36 cellular contexts compared by ENCODE assay signal in genomic region chr11:86194998-86195397, GRCh38.
"Had no signal": no experiment of that assay in that cellular context is flagged by ENCODE, and none has a peak within 500 bp of the region (broad histone marks: within the 10 kb centered on the region; RNA-seq: fewer than 3 reads in every experiment).

No MANE protein-coding gene starts in this region.

- H3K27me3 ChIP-seq: adrenal gland, ascending aorta, breast epithelium, esophagus muscularis mucosa, foreskin keratinocyte, gastrocnemius medialis had no signal

- H3K27me3 Mint-ChIP-seq: activated CD4-positive, alpha-beta T cell treated with anti-CD3 and anti-CD28 coated beads, Interleukin-2, amount 10 ng/mL, durations not matched to agents 24 days and 14 days; activated CD8-positive, alpha-beta memory T cell treated with anti-CD3 and anti-CD28 coated beads, Interleukin-2, amount 10 ng/mL, durations not matched to agents 7 days and 5 days; activated naive CD4-positive, alpha-beta T cell treated with anti-CD3 and anti-CD28 coated beads, Interleukin-2, amount 50 U/mL, for 24 hours; brain; central memory CD8-positive, alpha-beta T cell; effector memory CD8-positive, alpha-beta T cell; T-helper 17 cell had no signal

- H3K9me3 Mint-ChIP-seq: activated CD4-positive, alpha-beta memory T cell treated with anti-CD3 and anti-CD28 coated beads for 36 hours; activated naive CD4-positive, alpha-beta T cell treated with anti-CD3 and anti-CD28 coated beads for 36 hours; activated naive CD4-positive, alpha-beta T cell treated with anti-CD3 and anti-CD28 coated beads, Interleukin-2, amount 50 U/mL, for 24 hours; activated naive CD8-positive, alpha-beta T cell treated with anti-CD3 and anti-CD28 coated beads for 36 hours; activated naive CD8-positive, alpha-beta T cell treated with anti-CD3 and anti-CD28 coated beads, Interleukin-2, amount 50 U/mL, for 24 hours; activated T-helper 2 cell treated with anti-CD3 and anti-CD28 coated beads, Interferon-gamma antibody, Interleukin-2, Interleukin-4, amounts not matched to agents 10 μg/mL and 5 μg/mL and 100 μg/mL, durations not matched to agents 14 hours and 24 hours and 36 hours; brain; central memory CD8-positive, alpha-beta T cell; effector memory CD8-positive, alpha-beta T cell; T-helper 2 cell treated with Interferon-gamma antibody and Interleukin-4, amounts not matched to agents 5 μg/mL and 100 μg/mL, for 36 hours had no signal

- H3K36me3 Mint-ChIP-seq: activated CD4-positive, alpha-beta memory T cell treated with anti-CD3 and anti-CD28 coated beads for 36 hours; activated naive CD4-positive, alpha-beta T cell treated with anti-CD3 and anti-CD28 coated beads, Interleukin-2, amount 50 U/mL, for 24 hours; brain had no signal

- ATAC-seq: activated CD4-positive, alpha-beta T cell treated with anti-CD3 and anti-CD28 coated beads for 36 hours; activated CD8-positive, alpha-beta memory T cell treated with anti-CD3 and anti-CD28 coated beads, Interleukin-2, amount 10 ng/mL, durations not matched to agents 7 days and 5 days; activated CD8-positive, alpha-beta T cell treated with anti-CD3 and anti-CD28 coated beads, Interleukin-2, amount 10 ng/mL, durations not matched to agents 7 days and 5 days; activated naive CD8-positive, alpha-beta T cell treated with anti-CD3 and anti-CD28 coated beads, Interleukin-2, amount 50 U/mL, for 24 hours; effector memory CD8-positive, alpha-beta T cell; foreskin keratinocyte; gastrocnemius medialis; T-helper 17 cell had no signal

- H3K4me3 ChIP-seq: adrenal gland, ascending aorta, breast epithelium, cardiac muscle cell, coronary artery, esophagus muscularis mucosa, gastrocnemius medialis had no signal

- H3K27ac Mint-ChIP-seq: activated CD4-positive, alpha-beta memory T cell treated with anti-CD3 and anti-CD28 coated beads for 36 hours; activated CD4-positive, alpha-beta T cell treated with anti-CD3 and anti-CD28 coated beads for 36 hours; activated CD4-positive, alpha-beta T cell treated with anti-CD3 and anti-CD28 coated beads, Interleukin-2, amount 10 ng/mL, durations not matched to agents 24 days and 14 days; activated CD8-positive, alpha-beta memory T cell treated with anti-CD3 and anti-CD28 coated beads, Interleukin-2, amount 10 ng/mL, durations not matched to agents 7 days and 5 days; activated CD8-positive, alpha-beta T cell treated with anti-CD3 and anti-CD28 coated beads, Interleukin-2, amount 10 ng/mL, durations not matched to agents 7 days and 5 days; activated naive CD4-positive, alpha-beta T cell treated with anti-CD3 and anti-CD28 coated beads for 36 hours; activated naive CD4-positive, alpha-beta T cell treated with anti-CD3 and anti-CD28 coated beads, Interleukin-2, amount 50 U/mL, for 24 hours; activated naive CD8-positive, alpha-beta T cell treated with anti-CD3 and anti-CD28 coated beads for 36 hours; activated naive CD8-positive, alpha-beta T cell treated with anti-CD3 and anti-CD28 coated beads, Interleukin-2, amount 50 U/mL, for 24 hours; activated T-helper 1 cell treated with anti-CD3 and anti-CD28 coated beads, Interleukin-12 subunit alpha, Interleukin-12 subunit beta, Interleukin-2, Interleukin-4 antibody, amounts not matched to agents 30 ng/mL and 10 ng/mL and 1 ng/mL, durations not matched to agents 14 hours and 24 hours and 36 hours; activated T-helper 2 cell treated with anti-CD3 and anti-CD28 coated beads, Interferon-gamma antibody, Interleukin-2, Interleukin-4, amounts not matched to agents 10 μg/mL and 5 μg/mL and 100 μg/mL, durations not matched to agents 14 hours and 24 hours and 36 hours; T-helper 17 cell; T-helper 2 cell treated with Interferon-gamma antibody and Interleukin-4, amounts not matched to agents 5 μg/mL and 100 μg/mL, for 36 hours had no signal

- H3K4me1 ChIP-seq: breast epithelium had no signal

- DNase-seq: activated CD4-positive, alpha-beta memory T cell treated with anti-CD3 and anti-CD28 coated beads for 36 hours; activated CD4-positive, alpha-beta T cell treated with anti-CD3 and anti-CD28 coated beads for 36 hours; activated CD4-positive, alpha-beta T cell treated with anti-CD3 and anti-CD28 coated beads, Interleukin-2, amount 10 ng/mL, durations not matched to agents 24 days and 14 days; activated CD4-positive, CD25-positive, alpha-beta regulatory T cell; activated CD4-positive, CD25-positive, alpha-beta regulatory T cell treated with anti-CD3 and anti-CD28 coated beads, Interleukin-2, amount 50 U/mL, for 72 hours; activated CD8-positive, alpha-beta memory T cell treated with anti-CD3 and anti-CD28 coated beads, Interleukin-2, amount 10 ng/mL, durations not matched to agents 7 days and 5 days; activated CD8-positive, alpha-beta memory T cell treated with anti-CD3 and anti-CD28 coated beads, Interleukin-2, amount 50 U/mL, for 4 hours; activated CD8-positive, alpha-beta T cell treated with anti-CD3 and anti-CD28 coated beads, Interleukin-2, amount 10 ng/mL, durations not matched to agents 7 days and 5 days; activated effector memory CD4-positive, alpha-beta T cell treated with anti-CD3 and anti-CD28 coated beads, Interleukin-2, amount 50 U/mL, for 16 hours; activated naive CD4-positive, alpha-beta T cell treated with anti-CD3 and anti-CD28 coated beads for 36 hours; activated naive CD8-positive, alpha-beta T cell treated with anti-CD3 and anti-CD28 coated beads for 36 hours; activated naive CD8-positive, alpha-beta T cell treated with anti-CD3 and anti-CD28 coated beads, Interleukin-2, amount 50 U/mL, for 24 hours; activated T-cell treated with anti-CD3 and anti-CD28 coated beads, Interleukin-2, amount 50 U/mL, for 1 hour; activated T-cell treated with anti-CD3 and anti-CD28 coated beads, Interleukin-2, amount 50 U/mL, for 48 hours; adrenal gland; dermis blood vessel endothelial cell; effector CD4-positive, alpha-beta T cell; effector memory CD8-positive, alpha-beta T cell; erythroblast; foreskin keratinocyte; gastrocnemius medialis; glutamatergic neuron; T-helper 1 cell; T-helper 17 cell; T1000 had no signal

- H3K4me3 Mint-ChIP-seq: activated CD4-positive, alpha-beta memory T cell treated with anti-CD3 and anti-CD28 coated beads for 36 hours; activated CD4-positive, alpha-beta T cell treated with anti-CD3 and anti-CD28 coated beads for 36 hours; activated CD4-positive, alpha-beta T cell treated with anti-CD3 and anti-CD28 coated beads, Interleukin-2, amount 10 ng/mL, durations not matched to agents 24 days and 14 days; activated CD8-positive, alpha-beta memory T cell treated with anti-CD3 and anti-CD28 coated beads, Interleukin-2, amount 10 ng/mL, durations not matched to agents 7 days and 5 days; activated CD8-positive, alpha-beta T cell treated with anti-CD3 and anti-CD28 coated beads, Interleukin-2, amount 10 ng/mL, durations not matched to agents 7 days and 5 days; activated naive CD4-positive, alpha-beta T cell treated with anti-CD3 and anti-CD28 coated beads for 36 hours; activated naive CD4-positive, alpha-beta T cell treated with anti-CD3 and anti-CD28 coated beads, Interleukin-2, amount 50 U/mL, for 24 hours; activated naive CD8-positive, alpha-beta T cell treated with anti-CD3 and anti-CD28 coated beads for 36 hours; activated naive CD8-positive, alpha-beta T cell treated with anti-CD3 and anti-CD28 coated beads, Interleukin-2, amount 50 U/mL, for 24 hours; activated T-helper 1 cell treated with anti-CD3 and anti-CD28 coated beads, Interleukin-12 subunit alpha, Interleukin-12 subunit beta, Interleukin-2, Interleukin-4 antibody, amounts not matched to agents 30 ng/mL and 10 ng/mL and 1 ng/mL, durations not matched to agents 14 hours and 24 hours and 36 hours; brain; central memory CD8-positive, alpha-beta T cell; effector memory CD8-positive, alpha-beta T cell; T-helper 17 cell; T-helper 2 cell treated with Interferon-gamma antibody and Interleukin-4, amounts not matched to agents 5 μg/mL and 100 μg/mL, for 36 hours had no signal

- H3K36me3 ChIP-seq: adrenal gland, ascending aorta, breast epithelium, cardiac muscle cell, esophagus muscularis mucosa, gastrocnemius medialis had no signal

- H3K9me3 ChIP-seq: adrenal gland, ascending aorta, breast epithelium, esophagus muscularis mucosa, gastrocnemius medialis had no signal

- H3K27ac ChIP-seq: adrenal gland, ascending aorta, breast epithelium, cardiac muscle cell, coronary artery, esophagus muscularis mucosa, foreskin keratinocyte had no signal
